In genomic region chr3:72130565-72130964, GRCh38 we compare ENCODE assay signal across 21 cellular contexts.
"Had no signal": no experiment of that assay in that cellular context is flagged by ENCODE, and none has a peak within 500 bp of the region (broad histone marks: within the 10 kb centered on the region; RNA-seq: fewer than 3 reads in every experiment).

No MANE protein-coding gene starts in this region.

- H3K27me3 ChIP-seq: dorsolateral prefrontal cortex, esophagus muscularis mucosa, gastroesophageal sphincter, heart left ventricle, hepatocyte, left lung had no signal

- H3K4me2 ChIP-seq: hepatocyte had no signal

- FAIRE-seq: endothelial cell of umbilical vein, frontal cortex, islet of Langerhans, keratinocyte had no signal

- DNase-seq: dermis blood vessel endothelial cell; dorsolateral prefrontal cortex; effector CD4-positive, alpha-beta T cell; effector memory CD4-positive, alpha-beta T cell; foreskin keratinocyte; heart left ventricle; left cardiac atrium; left lung; left ventricle myocardium superior; lower lobe of right lung; mesendoderm; midbrain; naive thymus-derived CD4-positive, alpha-beta T cell had no signal

- H3K4me1 ChIP-seq: foreskin keratinocyte, lower lobe of right lung had no signal

- H3K9me3 ChIP-seq: esophagus muscularis mucosa, gastroesophageal sphincter, left lung, lower lobe of right lung had no signal

- H3K36me3 ChIP-seq: esophagus muscularis mucosa, gastroesophageal sphincter, heart left ventricle, left lung, lower lobe of right lung had no signal

- H3K27ac ChIP-seq: dorsolateral prefrontal cortex, esophagus muscularis mucosa, foreskin keratinocyte, gastroesophageal sphincter, heart left ventricle, hepatocyte, left lung, lower lobe of right lung had no signal

- H3K79me2 ChIP-seq: hepatocyte had no signal

- H2AFZ ChIP-seq: hepatocyte had no signal

- ATAC-seq: foreskin keratinocyte; gastroesophageal sphincter; heart left ventricle; left lung; lower lobe of right lung; naive thymus-derived CD4-positive, alpha-beta T cell had no signal

- H3K4me3 ChIP-seq: coronary artery, dorsolateral prefrontal cortex, esophagus muscularis mucosa, gastroesophageal sphincter, heart left ventricle, hepatocyte, left lung, lower lobe of right lung had no signal
